In genomic region chr12:123131291-123131831, GRCh38 we compare ENCODE assay signal across 8 cellular contexts. TPM values are rescaled to one million over a fixed set of nuclear protein-coding genes. Genes with fewer than 3 reads are reported as not detected.
DNase-seq lines count a peak whose midpoint lies in the region; ATAC-seq lines count a peak whose summit lies in the region.

No MANE protein-coding gene starts in this region.

- no peaks in the 10 kb centered on the region for H3K27me3 Mint-ChIP-seq in T-helper 2 cell treated with Interferon-gamma antibody and Interleukin-4, amounts not matched to agents 5 μg/mL and 100 μg/mL, for 36 hours (ENCODE audit: low read depth)
- no peaks in the 10 kb centered on the region for H3K27me3 Mint-ChIP-seq in activated CD4-positive, alpha-beta memory T cell treated with anti-CD3 and anti-CD28 coated beads, Interleukin-2, amount 10 ng/mL, durations not matched to agents 7 days and 5 days
- H3K27me3 Mint-ChIP-seq in stimulated activated naive B cell treated with anti-CD40 and anti-IgM and Interleukin-4, amounts not matched to agents 10 μg/mL and 1 μg/mL and 100 μg/mL, for 72 hours, result no peaks in the 10 kb centered on the region

- DNase-seq in T-helper 2 cell treated with Interferon-gamma antibody and Interleukin-4, amounts not matched to agents 5 μg/mL and 100 μg/mL, for 36 hours (ENCODE audit: low spot score), result no peak
- DNase-seq in T-helper 2 cell (no peak), left cardiac atrium (peak; percentile 44), ACHN (no peak), NCI-H774 (lab: John Stamatoyannopoulos, UW) (no peak), D341Med (ENCODE audit: low spot score) (no peak)
- no peak for DNase-seq in activated CD4-positive, alpha-beta memory T cell treated with anti-CD3 and anti-CD28 coated beads, Interleukin-2, amount 10 ng/mL, durations not matched to agents 7 days and 5 days
- no peak for DNase-seq in stimulated activated naive B cell treated with anti-CD40 and anti-IgM and Interleukin-4, amounts not matched to agents 10 μg/mL and 1 μg/mL and 100 μg/mL, for 72 hours

- H3K4me1 Mint-ChIP-seq in T-helper 2 cell treated with Interferon-gamma antibody and Interleukin-4, amounts not matched to agents 5 μg/mL and 100 μg/mL, for 36 hours (ENCODE audit: low read depth), result peaks cover 17% of the 10 kb centered on the region
- peaks cover 20% of the 10 kb centered on the region for H3K4me1 Mint-ChIP-seq in activated CD4-positive, alpha-beta memory T cell treated with anti-CD3 and anti-CD28 coated beads, Interleukin-2, amount 10 ng/mL, durations not matched to agents 7 days and 5 days
- H3K4me1 Mint-ChIP-seq in stimulated activated naive B cell treated with anti-CD40 and anti-IgM and Interleukin-4, amounts not matched to agents 10 μg/mL and 1 μg/mL and 100 μg/mL, for 72 hours, result peaks cover 34 to 78% of the 10 kb centered on the region in 2 donors

- H3K36me3 Mint-ChIP-seq in T-helper 2 cell treated with Interferon-gamma antibody and Interleukin-4, amounts not matched to agents 5 μg/mL and 100 μg/mL, for 36 hours (ENCODE audit: low read depth), result no peaks in the 10 kb centered on the region
- H3K36me3 Mint-ChIP-seq in activated CD4-positive, alpha-beta memory T cell treated with anti-CD3 and anti-CD28 coated beads, Interleukin-2, amount 10 ng/mL, durations not matched to agents 7 days and 5 days (ENCODE audit: low read depth), result no peaks in the 10 kb centered on the region
- peaks cover 1 to 2% of the 10 kb centered on the region in 2 donors for H3K36me3 Mint-ChIP-seq in stimulated activated naive B cell treated with anti-CD40 and anti-IgM and Interleukin-4, amounts not matched to agents 10 μg/mL and 1 μg/mL and 100 μg/mL, for 72 hours

- intact Hi-C loops in left cardiac atrium (cut with DNase I), result loop anchor here in 1 of 2 donors (5.0 kb wide), 1 partner anchor 34 kb away; no protein-coding TSS in a partner anchor

- peak overlapping the region; percentile 61 for H3K4me3 Mint-ChIP-seq in T-helper 2 cell treated with Interferon-gamma antibody and Interleukin-4, amounts not matched to agents 5 μg/mL and 100 μg/mL, for 36 hours
- no peak overlapping the region for H3K4me3 Mint-ChIP-seq in activated CD4-positive, alpha-beta memory T cell treated with anti-CD3 and anti-CD28 coated beads, Interleukin-2, amount 10 ng/mL, durations not matched to agents 7 days and 5 days
- peak overlapping the region; percentile 71 to 81 for H3K4me3 Mint-ChIP-seq in stimulated activated naive B cell treated with anti-CD40 and anti-IgM and Interleukin-4, amounts not matched to agents 10 μg/mL and 1 μg/mL and 100 μg/mL, for 72 hours

- H3K9me3 Mint-ChIP-seq in T-helper 2 cell treated with Interferon-gamma antibody and Interleukin-4, amounts not matched to agents 5 μg/mL and 100 μg/mL, for 36 hours, result no peaks in the 10 kb centered on the region
- no peaks in the 10 kb centered on the region for H3K9me3 Mint-ChIP-seq in activated CD4-positive, alpha-beta memory T cell treated with anti-CD3 and anti-CD28 coated beads, Interleukin-2, amount 10 ng/mL, durations not matched to agents 7 days and 5 days
- H3K9me3 Mint-ChIP-seq in stimulated activated naive B cell treated with anti-CD40 and anti-IgM and Interleukin-4, amounts not matched to agents 10 μg/mL and 1 μg/mL and 100 μg/mL, for 72 hours, result no peaks in the 10 kb centered on the region

- ATAC-seq in left cardiac atrium, result peak; percentile 62 to 74
- peak; percentile 1 to 3 for ATAC-seq in stimulated activated naive B cell treated with anti-CD40 and anti-IgM and Interleukin-4, amounts not matched to agents 10 μg/mL and 1 μg/mL and 100 μg/mL, for 72 hours (replicated peaks)

- POLR2A ChIA-PET in activated CD4-positive, alpha-beta memory T cell treated with anti-CD3 and anti-CD28 coated beads, Interleukin-2, amount 10 ng/mL, durations not matched to agents 7 days and 5 days (lab: Charles Lee), result interaction anchor here (0.8 to 2.9 kb wide), 7 partner anchors 9 to 231 kb away, joined by 3 to 9 read pairs (median 3); partner anchors contain the start of gene MPHOSPH9

- in situ Hi-C loops in ACHN (cut with HindIII; ENCODE audit: low pct_ligation_motif_present, low pct_unique_long_range_greater_than_20kb, low sequenced_read_pairs), result no loop called here

- H3K27ac Mint-ChIP-seq in T-helper 2 cell treated with Interferon-gamma antibody and Interleukin-4, amounts not matched to agents 5 μg/mL and 100 μg/mL, for 36 hours, result peak overlapping the region; percentile 72
- peak overlapping the region; percentile 65 for H3K27ac Mint-ChIP-seq in activated CD4-positive, alpha-beta memory T cell treated with anti-CD3 and anti-CD28 coated beads, Interleukin-2, amount 10 ng/mL, durations not matched to agents 7 days and 5 days
- H3K27ac Mint-ChIP-seq in stimulated activated naive B cell treated with anti-CD40 and anti-IgM and Interleukin-4, amounts not matched to agents 10 μg/mL and 1 μg/mL and 100 μg/mL, for 72 hours, result peak overlapping the region; percentile 95

- CTCF ChIA-PET in activated CD4-positive, alpha-beta memory T cell treated with anti-CD3 and anti-CD28 coated beads, Interleukin-2, amount 10 ng/mL, durations not matched to agents 7 days and 5 days (lab: Charles Lee), result interaction anchor here (1.1 kb wide), 2 partner anchors 10 to 11 kb away, joined by 3 read pairs; no protein-coding TSS in a partner anchor

RNA-seq across cellular contexts. Expression of gene PITPNM2, which starts 19.5 kb away (rescaled TPM):
- 1 to 10 TPM; 8.1 to 9.3 TPM for total RNA-seq in activated CD4-positive, alpha-beta memory T cell treated with anti-CD3 and anti-CD28 coated beads, Interleukin-2, amount 10 ng/mL, durations not matched to agents 7 days and 5 days
- total RNA-seq in left cardiac atrium, result 10 to 100 TPM; 13.1 to 22.2 TPM
